Comparison of ENCODE assay signal across 33 cellular contexts in the genomic region with DNA sequence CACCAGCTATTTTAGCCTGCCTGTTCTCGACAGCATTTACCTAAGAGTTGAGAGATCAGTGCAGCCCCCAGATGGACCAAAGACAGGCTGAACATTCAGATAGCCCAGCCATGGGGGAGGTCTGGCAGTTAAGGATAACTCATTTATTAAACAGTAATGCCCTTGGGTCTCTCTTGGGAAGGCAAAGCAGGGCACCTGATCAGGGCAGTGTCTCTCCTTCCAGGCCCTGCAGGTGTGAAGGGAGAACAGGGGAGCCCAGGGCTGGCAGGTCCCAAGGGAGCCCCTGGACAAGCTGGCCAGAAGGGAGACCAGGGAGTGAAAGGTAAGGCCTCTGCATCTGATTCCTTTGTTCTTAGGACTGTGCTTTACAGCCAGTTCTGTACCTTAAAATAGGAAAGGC. TPM values are rescaled to one million over a fixed set of nuclear protein-coding genes. Genes with fewer than 3 reads are reported as not detected.
"Had no signal": no experiment of that assay in that cellular context is flagged by ENCODE, and none has a peak within 500 bp of the region (broad histone marks: within the 10 kb centered on the region; RNA-seq: fewer than 3 reads in every experiment).

No MANE protein-coding gene starts in this region.

- H3K4me3 Mint-ChIP-seq: memory B cell; mesothelial cell of epicardium; naive B cell; nephron; neural progenitor cell; stimulated activated naive CD8-positive, alpha-beta T cell treated with anti-CD3 and anti-CD28 coated beads, Interleukin-15, amount 100 ng/mL, for 72 hours had no signal

- H3K4me3 ChIP-seq: coronary artery, esophagus squamous epithelium, heart right ventricle, lung, mucosa of descending colon, neural progenitor cell, prostate gland, right atrium auricular region, smooth muscle cell, thyroid gland, uterus had no signal

- H3K36me3 ChIP-seq: esophagus squamous epithelium, heart right ventricle, neural progenitor cell, prostate gland, right atrium auricular region, thyroid gland, uterus had no signal

- H3K36me3 Mint-ChIP-seq: memory B cell, mesothelial cell of epicardium, naive B cell, neural progenitor cell had no signal

- H3K9me3 Mint-ChIP-seq: mesothelial cell of epicardium; nephron; neural progenitor cell; stimulated activated naive CD8-positive, alpha-beta T cell treated with anti-CD3 and anti-CD28 coated beads, Interleukin-15, amount 100 ng/mL, for 72 hours had no signal

- DNase-seq: dermis blood vessel endothelial cell; effector memory CD4-positive, alpha-beta T cell; erythroblast; esophagus squamous epithelium; foreskin melanocyte; glutamatergic neuron; heart right ventricle; hippocampal formation; kidney glomerular epithelial cell; left colon; left ventricle myocardium superior; mucosa of descending colon; naive B cell; stimulated activated CD4-positive, alpha-beta T cell treated with anti-CD3 and anti-CD28 coated beads, Interleukin-12 subunit alpha, Interleukin-12 subunit beta, amount 100 ng/mL, for 4 hours; stimulated activated CD4-positive, alpha-beta T cell treated with anti-CD3 and anti-CD28 coated beads, Interleukin-1b, Interleukin-23, amount 100 ng/mL, for 48 hours; stimulated activated CD4-positive, alpha-beta T cell treated with anti-CD3 and anti-CD28 coated beads, Interleukin-4, amount 100 ng/mL, for 1 hour; stimulated activated naive CD4-positive, alpha-beta T cell; stimulated activated naive CD8-positive, alpha-beta T cell treated with anti-CD3 and anti-CD28 coated beads, Interleukin-15, amount 100 ng/mL, for 72 hours; thyroid gland; trophoblast cell; uterus had no signal

- H3K4me1 ChIP-seq: esophagus squamous epithelium, heart right ventricle, neural progenitor cell, prostate gland, right atrium auricular region, thyroid gland, uterus had no signal

- H3K9me3 ChIP-seq: esophagus squamous epithelium, heart right ventricle, mucosa of descending colon, prostate gland, right atrium auricular region, thyroid gland, uterus had no signal

- H3K27me3 ChIP-seq: neural progenitor cell, right atrium auricular region, thyroid gland, uterus had no signal

- H3K27ac Mint-ChIP-seq: memory B cell; mesothelial cell of epicardium; nephron; neural progenitor cell; stimulated activated naive CD8-positive, alpha-beta T cell treated with anti-CD3 and anti-CD28 coated beads, Interleukin-15, amount 100 ng/mL, for 72 hours had no signal

- H3K9ac ChIP-seq: neural progenitor cell had no signal

- ATAC-seq: heart right ventricle; left colon; left ventricle myocardium superior; mucosa of descending colon; sciatic nerve; stimulated activated naive CD8-positive, alpha-beta T cell treated with anti-CD3 and anti-CD28 coated beads, Interleukin-15, amount 100 ng/mL, for 72 hours had no signal

- H3K27ac ChIP-seq: coronary artery, esophagus squamous epithelium, heart right ventricle, neural progenitor cell, prostate gland, right atrium auricular region, thyroid gland, uterus had no signal

- H3K4me1 Mint-ChIP-seq: memory B cell, mesothelial cell of epicardium, naive B cell, neural progenitor cell had no signal

RNA-seq across cellular contexts. Expression of gene MARCO, which starts 49.6 kb away (rescaled TPM):
- total RNA-seq: chondrocyte, dermis blood vessel endothelial cell, osteoblast, smooth muscle cell had no signal
- polyA plus RNA-seq: smooth muscle cell had no signal
